ENCODE assay signal across 1 cellular context in genomic region chr6:43831211-43831610, GRCh38.
TF ChIP-seq lines count a peak whose summit lies in the region.

No MANE protein-coding gene starts in this region.

TF ChIP-seq in GM23338, 12 proteins besides CTCF, POLR2A, EP300 and RAD21 (continued from another document):
- TF ChIP-seq, protein P1, sequence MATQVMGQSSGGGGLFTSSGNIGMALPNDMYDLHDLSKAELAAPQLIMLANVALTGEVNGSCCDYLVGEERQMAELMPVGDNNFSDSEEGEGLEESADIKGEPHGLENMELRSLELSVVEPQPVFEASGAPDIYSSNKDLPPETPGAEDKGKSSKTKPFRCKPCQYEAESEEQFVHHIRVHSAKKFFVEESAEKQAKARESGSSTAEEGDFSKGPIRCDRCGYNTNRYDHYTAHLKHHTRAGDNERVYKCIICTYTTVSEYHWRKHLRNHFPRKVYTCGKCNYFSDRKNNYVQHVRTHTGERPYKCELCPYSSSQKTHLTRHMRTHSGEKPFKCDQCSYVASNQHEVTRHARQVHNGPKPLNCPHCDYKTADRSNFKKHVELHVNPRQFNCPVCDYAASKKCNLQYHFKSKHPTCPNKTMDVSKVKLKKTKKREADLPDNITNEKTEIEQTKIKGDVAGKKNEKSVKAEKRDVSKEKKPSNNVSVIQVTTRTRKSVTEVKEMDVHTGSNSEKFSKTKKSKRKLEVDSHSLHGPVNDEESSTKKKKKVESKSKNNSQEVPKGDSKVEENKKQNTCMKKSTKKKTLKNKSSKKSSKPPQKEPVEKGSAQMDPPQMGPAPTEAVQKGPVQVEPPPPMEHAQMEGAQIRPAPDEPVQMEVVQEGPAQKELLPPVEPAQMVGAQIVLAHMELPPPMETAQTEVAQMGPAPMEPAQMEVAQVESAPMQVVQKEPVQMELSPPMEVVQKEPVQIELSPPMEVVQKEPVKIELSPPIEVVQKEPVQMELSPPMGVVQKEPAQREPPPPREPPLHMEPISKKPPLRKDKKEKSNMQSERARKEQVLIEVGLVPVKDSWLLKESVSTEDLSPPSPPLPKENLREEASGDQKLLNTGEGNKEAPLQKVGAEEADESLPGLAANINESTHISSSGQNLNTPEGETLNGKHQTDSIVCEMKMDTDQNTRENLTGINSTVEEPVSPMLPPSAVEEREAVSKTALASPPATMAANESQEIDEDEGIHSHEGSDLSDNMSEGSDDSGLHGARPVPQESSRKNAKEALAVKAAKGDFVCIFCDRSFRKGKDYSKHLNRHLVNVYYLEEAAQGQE (IDR thresholded peaks at IDR 0.05; ENCODE audit: unreplicated experiment): no peak
- TF ChIP-seq, protein P2, sequence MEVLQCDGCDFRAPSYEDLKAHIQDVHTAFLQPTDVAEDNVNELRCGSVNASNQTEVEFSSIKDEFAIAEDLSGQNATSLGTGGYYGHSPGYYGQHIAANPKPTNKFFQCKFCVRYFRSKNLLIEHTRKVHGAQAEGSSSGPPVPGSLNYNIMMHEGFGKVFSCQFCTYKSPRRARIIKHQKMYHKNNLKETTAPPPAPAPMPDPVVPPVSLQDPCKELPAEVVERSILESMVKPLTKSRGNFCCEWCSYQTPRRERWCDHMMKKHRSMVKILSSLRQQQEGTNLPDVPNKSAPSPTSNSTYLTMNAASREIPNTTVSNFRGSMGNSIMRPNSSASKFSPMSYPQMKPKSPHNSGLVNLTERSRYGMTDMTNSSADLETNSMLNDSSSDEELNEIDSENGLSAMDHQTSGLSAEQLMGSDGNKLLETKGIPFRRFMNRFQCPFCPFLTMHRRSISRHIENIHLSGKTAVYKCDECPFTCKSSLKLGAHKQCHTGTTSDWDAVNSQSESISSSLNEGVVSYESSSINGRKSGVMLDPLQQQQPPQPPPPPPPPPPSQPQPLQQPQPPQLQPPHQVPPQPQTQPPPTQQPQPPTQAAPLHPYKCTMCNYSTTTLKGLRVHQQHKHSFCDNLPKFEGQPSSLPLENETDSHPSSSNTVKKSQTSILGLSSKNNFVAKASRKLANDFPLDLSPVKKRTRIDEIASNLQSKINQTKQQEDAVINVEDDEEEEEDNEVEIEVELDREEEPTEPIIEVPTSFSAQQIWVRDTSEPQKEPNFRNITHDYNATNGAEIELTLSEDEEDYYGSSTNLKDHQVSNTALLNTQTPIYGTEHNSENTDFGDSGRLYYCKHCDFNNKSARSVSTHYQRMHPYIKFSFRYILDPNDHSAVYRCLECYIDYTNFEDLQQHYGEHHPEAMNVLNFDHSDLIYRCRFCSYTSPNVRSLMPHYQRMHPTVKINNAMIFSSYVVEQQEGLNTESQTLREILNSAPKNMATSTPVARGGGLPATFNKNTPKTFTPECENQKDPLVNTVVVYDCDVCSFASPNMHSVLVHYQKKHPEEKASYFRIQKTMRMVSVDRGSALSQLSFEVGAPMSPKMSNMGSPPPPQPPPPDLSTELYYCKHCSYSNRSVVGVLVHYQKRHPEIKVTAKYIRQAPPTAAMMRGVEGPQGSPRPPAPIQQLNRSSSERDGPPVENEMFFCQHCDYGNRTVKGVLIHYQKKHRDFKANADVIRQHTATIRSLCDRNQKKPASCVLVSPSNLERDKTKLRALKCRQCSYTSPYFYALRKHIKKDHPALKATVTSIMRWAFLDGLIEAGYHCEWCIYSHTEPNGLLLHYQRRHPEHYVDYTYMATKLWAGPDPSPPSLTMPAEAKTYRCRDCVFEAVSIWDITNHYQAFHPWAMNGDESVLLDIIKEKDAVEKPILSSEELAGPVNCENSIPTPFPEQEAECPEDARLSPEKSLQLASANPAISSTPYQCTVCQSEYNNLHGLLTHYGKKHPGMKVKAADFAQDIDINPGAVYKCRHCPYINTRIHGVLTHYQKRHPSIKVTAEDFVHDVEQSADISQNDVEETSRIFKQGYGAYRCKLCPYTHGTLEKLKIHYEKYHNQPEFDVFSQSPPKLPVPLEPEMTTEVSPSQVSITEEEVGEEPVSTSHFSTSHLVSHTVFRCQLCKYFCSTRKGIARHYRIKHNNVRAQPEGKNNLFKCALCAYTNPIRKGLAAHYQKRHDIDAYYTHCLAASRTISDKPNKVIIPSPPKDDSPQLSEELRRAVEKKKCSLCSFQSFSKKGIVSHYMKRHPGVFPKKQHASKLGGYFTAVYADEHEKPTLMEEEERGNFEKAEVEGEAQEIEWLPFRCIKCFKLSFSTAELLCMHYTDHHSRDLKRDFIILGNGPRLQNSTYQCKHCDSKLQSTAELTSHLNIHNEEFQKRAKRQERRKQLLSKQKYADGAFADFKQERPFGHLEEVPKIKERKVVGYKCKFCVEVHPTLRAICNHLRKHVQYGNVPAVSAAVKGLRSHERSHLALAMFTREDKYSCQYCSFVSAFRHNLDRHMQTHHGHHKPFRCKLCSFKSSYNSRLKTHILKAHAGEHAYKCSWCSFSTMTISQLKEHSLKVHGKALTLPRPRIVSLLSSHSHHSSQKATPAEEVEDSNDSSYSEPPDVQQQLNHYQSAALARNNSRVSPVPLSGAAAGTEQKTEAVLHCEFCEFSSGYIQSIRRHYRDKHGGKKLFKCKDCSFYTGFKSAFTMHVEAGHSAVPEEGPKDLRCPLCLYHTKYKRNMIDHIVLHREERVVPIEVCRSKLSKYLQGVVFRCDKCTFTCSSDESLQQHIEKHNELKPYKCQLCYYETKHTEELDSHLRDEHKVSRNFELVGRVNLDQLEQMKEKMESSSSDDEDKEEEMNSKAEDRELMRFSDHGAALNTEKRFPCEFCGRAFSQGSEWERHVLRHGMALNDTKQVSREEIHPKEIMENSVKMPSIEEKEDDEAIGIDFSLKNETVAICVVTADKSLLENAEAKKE (CRISPR knock-in tag; IDR thresholded peaks at IDR 0.05): no peak
